ENCODE assay signal across 18 cellular contexts in genomic region chr20:5044075-5044620, GRCh38.
"Had no signal": no experiment of that assay in that cellular context is flagged by ENCODE, and none has a peak within 500 bp of the region (broad histone marks: within the 10 kb centered on the region; RNA-seq: fewer than 3 reads in every experiment).

No MANE protein-coding gene starts in this region.

- H3K79me2 ChIP-seq: parathyroid adenoma had no signal

- ATAC-seq: activated CD8-positive, alpha-beta memory T cell treated with anti-CD3 and anti-CD28 coated beads, Interleukin-2, amount 10 ng/mL, durations not matched to agents 7 days and 5 days; effector memory CD8-positive, alpha-beta T cell; left cardiac atrium; naive thymus-derived CD8-positive, alpha-beta T cell; stimulated activated effector memory CD8-positive, alpha-beta T cell treated with anti-CD3 and anti-CD28 coated beads, Interleukin-12 subunit alpha, Interleukin-12 subunit beta, amount 100 ng/mL, for 72 hours; upper lobe of right lung; WTC11 had no signal

- H3K4me3 ChIP-seq: cardiac muscle cell, sigmoid colon, thoracic aorta, upper lobe of right lung had no signal

- DNase-seq: activated CD4-positive, alpha-beta memory T cell treated with anti-CD3 and anti-CD28 coated beads for 36 hours; activated CD4-positive, alpha-beta T cell treated with anti-CD3 and anti-CD28 coated beads for 4 hours; activated CD8-positive, alpha-beta memory T cell treated with anti-CD3 and anti-CD28 coated beads, Interleukin-2, amount 10 ng/mL, durations not matched to agents 7 days and 5 days; activated naive CD4-positive, alpha-beta T cell; activated naive CD8-positive, alpha-beta T cell treated with anti-CD3 and anti-CD28 coated beads for 36 hours; amniotic stem cell; effector memory CD8-positive, alpha-beta T cell; hippocampal formation; left cardiac atrium; naive thymus-derived CD8-positive, alpha-beta T cell; sigmoid colon; stimulated activated CD4-positive, alpha-beta T cell treated with anti-CD3 and anti-CD28 coated beads, Interleukin-4, amount 100 ng/mL, for 24 hours; upper lobe of right lung had no signal

- H3K27ac ChIP-seq: cardiac muscle cell, parathyroid adenoma, sigmoid colon, thoracic aorta, upper lobe of right lung had no signal

- H3K9me3 ChIP-seq: sigmoid colon, thoracic aorta, upper lobe of right lung had no signal

- H3K4me1 ChIP-seq: parathyroid adenoma, sigmoid colon, upper lobe of right lung had no signal

- H3K36me3 ChIP-seq: cardiac muscle cell, sigmoid colon, thoracic aorta, upper lobe of right lung had no signal

- H3K27me3 ChIP-seq: cardiac muscle cell, sigmoid colon, upper lobe of right lung had no signal

- H2AFZ ChIP-seq: parathyroid adenoma had no signal
